ENCODE assay signal across 14 cellular contexts in genomic region chr2:133503927-133504326, GRCh38.
"Had no signal": no experiment of that assay in that cellular context is flagged by ENCODE, and none has a peak within 500 bp of the region (broad histone marks: within the 10 kb centered on the region; RNA-seq: fewer than 3 reads in every experiment).

No MANE protein-coding gene starts in this region.

- H3K27ac ChIP-seq: neutrophil, right atrium auricular region, stomach, thoracic aorta had no signal

- ATAC-seq: esophagus mucosa; naive thymus-derived CD4-positive, alpha-beta T cell had no signal

- H3K9me3 ChIP-seq: heart left ventricle, neutrophil, right atrium auricular region, stomach, thoracic aorta, transverse colon had no signal

- DNase-seq: cortex of kidney; effector memory CD4-positive, alpha-beta T cell; naive thymus-derived CD4-positive, alpha-beta T cell; stimulated activated CD4-positive, alpha-beta T cell treated with anti-CD3 and anti-CD28 coated beads, Interleukin-12 subunit alpha, Interleukin-12 subunit beta, amount 100 ng/mL, for 4 hours; stimulated activated naive CD4-positive, alpha-beta T cell had no signal

- H3K36me3 ChIP-seq: heart left ventricle, neutrophil, right atrium auricular region, stomach, thoracic aorta, transverse colon had no signal

- H3K27me3 ChIP-seq: dorsolateral prefrontal cortex, heart left ventricle, neutrophil, right atrium auricular region, stomach, transverse colon had no signal

- H3K4me3 ChIP-seq: dorsolateral prefrontal cortex, heart left ventricle, lung, right atrium auricular region, stomach, thoracic aorta, transverse colon had no signal
